9 cellular contexts compared by ENCODE assay signal in genomic region chr5:93588586-93589347, GRCh38. TPM values are rescaled to one million over a fixed set of nuclear protein-coding genes. Genes with fewer than 3 reads are reported as not detected.
A peak's percentile ranks its signal among the peaks of the same experiment; 100 is the strongest.
DNase-seq lines count a peak whose midpoint lies in the region; ATAC-seq and TF ChIP-seq lines count a peak whose summit lies in the region.
"Had no signal": no experiment of that assay in that cellular context is flagged by ENCODE, and none has a peak within 500 bp of the region (broad histone marks: within the 10 kb centered on the region; RNA-seq: fewer than 3 reads in every experiment).

No MANE protein-coding gene starts in this region.

- POLR2A ChIA-PET in HEK293T (lab: Yijun Ruan, JAX), result interaction anchor here (9.6 kb wide), 1 partner anchor 11 kb away, joined by 151 read pairs; no protein-coding TSS in a partner anchor

- peak overlapping the region; percentile 61 for H3K4me3 Mint-ChIP-seq in GM23338

- no peak for ATAC-seq in GM23338
- ATAC-seq in HG03025 (IDR thresholded peaks at IDR 0.05; ENCODE audit: low FRiP score, unreplicated experiment), result no peak

- CTCF ChIA-PET in HEK293T (lab: Yijun Ruan, JAX), result no interaction called here

- no peak overlapping the region for H3K4me2 ChIP-seq in GM23338

- peaks cover 23% of the 10 kb centered on the region for H3K4me1 Mint-ChIP-seq in GM23338

- H2AFZ ChIP-seq in GM23338, result no peak overlapping the region
- H2AFZ ChIP-seq in neuron (ENCODE audit: low read depth, low read length), result no peak overlapping the region

- H3K27ac Mint-ChIP-seq in GM23338, result no peak overlapping the region

- no peaks in the 10 kb centered on the region; the same call in 2 of the 3 replicates for H3K36me3 Mint-ChIP-seq in GM23338 (ENCODE audit: low read depth)

- H3K27me3 ChIP-seq in GM23338 (ENCODE audit: insufficient read depth) (peaks cover 98% of the 10 kb centered on the region), neuron (ENCODE audit: insufficient read depth, low read length) (no peaks in the 10 kb centered on the region)

- H3K4me1 ChIP-seq in GM23338 (ENCODE audit: insufficient read depth), result peaks cover 19% of the 10 kb centered on the region
- peaks cover 47% of the 10 kb centered on the region for H3K4me1 ChIP-seq in neuron (ENCODE audit: insufficient read depth, low read length)

- no peak overlapping the region for H3K27ac ChIP-seq in GM23338 (ENCODE audit: low read depth)

- peaks cover 55% of the 10 kb centered on the region for H4K20me1 ChIP-seq in GM23338 (replicated peaks; ENCODE audit: insufficient read depth)

- peaks cover 4% of the 10 kb centered on the region for H3K9me3 Mint-ChIP-seq in GM23338

- H3K36me3 ChIP-seq in GM23338 (ENCODE audit: insufficient read depth) (no peaks in the 10 kb centered on the region; the same call in 1 of the 2 replicates), neuron (ENCODE audit: insufficient read depth, low read length) (peaks cover 82% of the 10 kb centered on the region)

- H3K4me3 ChIP-seq in GM23338 (0 out of 2 replicates have a peak overlapping the region, but pooled peaks have one; percentile 13), WI38 (ENCODE audit: low read depth, low read length) (peak overlapping the region; percentile 92), fibroblast of mammary gland (ENCODE audit: control insufficient read depth, low read depth, low read length) (peak overlapping the region; percentile 43), neuron (ENCODE audit: low read length) (peak overlapping the region; percentile 99)

- TF ChIP-seq CTCF in GM23338 (conservative IDR thresholded peaks at IDR 0.05; ENCODE audit: low read depth in 2 of 2), result no peak
- no peak for TF ChIP-seq CTCF in WI38 (IDR thresholded peaks at IDR 0.05; ENCODE audit: low read depth, low read length)
- TF ChIP-seq CTCF in fibroblast of mammary gland (conservative IDR thresholded peaks at IDR 0.05; ENCODE audit: control insufficient read depth, insufficient read depth, low read depth, low read length), result no peak

- no peak for DNase-seq in GM23338 (ENCODE audit: low spot score)
- DNase-seq in fibroblast of mammary gland (ENCODE audit: low read depth), result no peak
- DNase-seq in foreskin melanocyte, result no peak
- no peak for DNase-seq in HEK293T (ENCODE audit: extremely low spot score)
- no peak for DNase-seq in SW 1271 (lab: John Stamatoyannopoulos, UW)
- DNase-seq: activated effector memory CD4-positive, alpha-beta T cell treated with Interleukin-2 at 50 U/mL for 16 hours had no signal

- H3K27me3 Mint-ChIP-seq in GM23338 (ENCODE audit: insufficient read depth, low read depth, poor library complexity), result peaks cover 69% of the 10 kb centered on the region

- no peaks in the 10 kb centered on the region for H3K9me2 ChIP-seq in GM23338 (ENCODE audit: insufficient read depth)

- H3F3A ChIP-seq in GM23338 (replicated peaks; ENCODE audit: low read depth), result peaks cover 38% of the 10 kb centered on the region

- no peaks in the 10 kb centered on the region for H3K79me2 ChIP-seq in GM23338 (replicated peaks; ENCODE audit: insufficient read depth)

- peaks cover 5% of the 10 kb centered on the region for H3K9me3 ChIP-seq in neuron (ENCODE audit: low read length)

TF ChIP-seq in GM23338, 12 proteins besides CTCF, POLR2A, EP300 and RAD21 (continues in another document):
- TF ChIP-seq EZH2 (IDR thresholded peaks at IDR 0.05; ENCODE audit: low read depth, unreplicated experiment) (peak; percentile 100), JUNB (IDR thresholded peaks at IDR 0.05; ENCODE audit: unreplicated experiment) (no peak), ZNF114 (CRISPR knock-in tag; IDR thresholded peaks at IDR 0.05) (no peak), EZH2phosphoT487 (IDR thresholded peaks at IDR 0.05; ENCODE audit: unreplicated experiment) (peak; percentile 76), STAT1 (IDR thresholded peaks at IDR 0.05; ENCODE audit: unreplicated experiment) (no peak)

TF ChIP-seq in HEK293T, 16 proteins besides CTCF, POLR2A, EP300 and RAD21:
- no peak for TF ChIP-seq L3MBTL2 (conservative IDR thresholded peaks at IDR 0.05)
- TF ChIP-seq ARNT (IDR thresholded peaks at IDR 0.05), result no peak
- no peak for TF ChIP-seq ZNF384 (IDR thresholded peaks at IDR 0.05)
- TF ChIP-seq TARDBP (IDR thresholded peaks at IDR 0.05), result no peak
- TF ChIP-seq CTBP1 (IDR thresholded peaks at IDR 0.05; ENCODE audit: borderline replicate concordance), result no peak

RNA-seq across cellular contexts. Expression of gene NR2F1, which starts 5.7 kb away (rescaled TPM):
- total RNA-seq in GM23338 (2014; rRNA removed; shearing (Covaris generic)), result not detected in 2 replicates
- polyA plus RNA-seq in GM23338 (2016; fragmentation: Nextera tagmentation; extraction: Ambion mirVana), result not detected in 2 replicates

RNA-seq across cellular contexts. Expression of gene NR2F1-AS1, which starts 7.7 kb away (rescaled TPM):
- 0.59 and 3.0 TPM in 2 replicates for total RNA-seq in GM23338 (2014; rRNA removed; shearing (Covaris generic))
- 4.5 and 9.2 TPM in 2 replicates for polyA plus RNA-seq in GM23338 (2016; fragmentation: Nextera tagmentation; extraction: Ambion mirVana)

Comparison
In these comparisons a context has a peak if more than half of its experiments do, and no peak if none do; other contexts are left out.
1. H3K4me3 ChIP-seq: peak in every context shown above with its lines; median percentile 99 in neuron; 92 in WI38; 43 in fibroblast of mammary gland; 13 in GM23338.